ENCODE assay signal across 1 cellular context in genomic region chr1:60732977-60733401, GRCh38.
TF ChIP-seq lines count a peak whose summit lies in the region.

No MANE protein-coding gene starts in this region.

TF ChIP-seq in WTC11, 78 proteins besides CTCF, POLR2A, EP300 and RAD21 (continued from another document):
- TF ChIP-seq AFF4 (CRISPR knock-in tag; IDR thresholded peaks at IDR 0.05; ENCODE audit: borderline replicate concordance) (no peak), EMX1 (CRISPR knock-in tag; IDR thresholded peaks at IDR 0.05) (no peak), ZNF232 (CRISPR knock-in tag; IDR thresholded peaks at IDR 0.05) (no peak), ETV6 (CRISPR knock-in tag; IDR thresholded peaks at IDR 0.05) (no peak), MLX (CRISPR knock-in tag; IDR thresholded peaks at IDR 0.05) (no peak), RORB (CRISPR knock-in tag; IDR thresholded peaks at IDR 0.05) (no peak), ATF1 (CRISPR knock-in tag; IDR thresholded peaks at IDR 0.05) (no peak), ZNF532 (CRISPR knock-in tag; IDR thresholded peaks at IDR 0.05; ENCODE audit: borderline replicate concordance) (no peak), SP1 (CRISPR knock-in tag; conservative IDR thresholded peaks at IDR 0.05) (no peak), NFATC4 (CRISPR knock-in tag; IDR thresholded peaks at IDR 0.05) (no peak), SOX15 (CRISPR knock-in tag; IDR thresholded peaks at IDR 0.05) (no peak), GABPB1 (CRISPR knock-in tag; IDR thresholded peaks at IDR 0.05) (no peak), ZNF219 (CRISPR knock-in tag; IDR thresholded peaks at IDR 0.05; ENCODE audit: borderline replicate concordance) (no peak)
